1 cellular context compared by ENCODE assay signal in genomic region chr12:6828671-6829531, GRCh38.
A peak's percentile ranks its signal among the peaks of the same experiment; 100 is the strongest.
TF ChIP-seq lines count a peak whose summit lies in the region.

No MANE protein-coding gene starts in this region.

TF ChIP-seq in HepG2, 621 proteins besides CTCF, POLR2A, EP300 and RAD21 (continued from another document and continues in another):
- TF ChIP-seq ZBTB44 (CRISPR knock-in tag; IDR thresholded peaks at IDR 0.05) (no peak), DRAP1 (CRISPR knock-in tag; IDR thresholded peaks at IDR 0.05) (no peak), SP140L (CRISPR knock-in tag; IDR thresholded peaks at IDR 0.05; ENCODE audit: borderline replicate concordance) (no peak), SRSF4 (IDR thresholded peaks at IDR 0.05; ENCODE audit: low read depth, low read length, poor library complexity, severe bottlenecking) (no peak), FOSL1 (CRISPR knock-in tag; IDR thresholded peaks at IDR 0.05; ENCODE audit: borderline replicate concordance) (no peak), CENPX (CRISPR knock-in tag; IDR thresholded peaks at IDR 0.05) (no peak), NONO (IDR thresholded peaks at IDR 0.05) (no peak), NONO (CRISPR knock-in tag; conservative IDR thresholded peaks at IDR 0.05) (0 out of 2 replicates have a peak, but pooled peaks have one; percentile 32), KMT2B (CRISPR knock-in tag; IDR thresholded peaks at IDR 0.05) (0 out of 2 replicates have a peak, but pooled peaks have one; percentile 30), LCORL (IDR thresholded peaks at IDR 0.05) (no peak), LCORL (CRISPR knock-in tag; IDR thresholded peaks at IDR 0.05) (no peak; the same call in 1 of the 2 replicates), CERS6 (CRISPR knock-in tag; IDR thresholded peaks at IDR 0.05) (no peak), ZNF160 (CRISPR knock-in tag; IDR thresholded peaks at IDR 0.05) (no peak; the same call in 1 of the 2 replicates), ZNF232 (CRISPR knock-in tag; IDR thresholded peaks at IDR 0.05; ENCODE audit: borderline replicate concordance) (no peak), ZNF18 (CRISPR knock-in tag; IDR thresholded peaks at IDR 0.05; ENCODE audit: insufficient replicate concordance) (no peak), ZNF3 (CRISPR knock-in tag; IDR thresholded peaks at IDR 0.05) (no peak), ZNF317 (CRISPR knock-in tag; IDR thresholded peaks at IDR 0.05) (peak; percentile 51; the same call in 1 of the 2 replicates), CSRNP2 (CRISPR knock-in tag; conservative IDR thresholded peaks at IDR 0.05; ENCODE audit: low read depth) (no peak), HIVEP1 (CRISPR knock-in tag; IDR thresholded peaks at IDR 0.05) (peak; percentile 66), SNAI1 (CRISPR knock-in tag; IDR thresholded peaks at IDR 0.05; ENCODE audit: borderline replicate concordance) (0 out of 2 replicates have a peak, but pooled peaks have one; percentile 79), ZNF674 (CRISPR knock-in tag; IDR thresholded peaks at IDR 0.05; ENCODE audit: low read depth) (no peak), ZNF230 (CRISPR knock-in tag; IDR thresholded peaks at IDR 0.05) (no peak), ZNF546 (CRISPR knock-in tag; conservative IDR thresholded peaks at IDR 0.05) (no peak), ZNF704 (CRISPR knock-in tag; IDR thresholded peaks at IDR 0.05; ENCODE audit: borderline replicate concordance) (no peak), ZNF766 (CRISPR knock-in tag; IDR thresholded peaks at IDR 0.05; ENCODE audit: borderline replicate concordance) (no peak), ZNF784 (CRISPR knock-in tag; IDR thresholded peaks at IDR 0.05; ENCODE audit: borderline replicate concordance) (peak; percentile 71; the same call in 1 of the 2 replicates), PHF21A (CRISPR knock-in tag; IDR thresholded peaks at IDR 0.05) (0 out of 2 replicates have a peak, but pooled peaks have one; percentile 2), HMG20B (CRISPR knock-in tag; conservative IDR thresholded peaks at IDR 0.05) (no peak), ZBTB25 (CRISPR knock-in tag; IDR thresholded peaks at IDR 0.05) (no peak), YEATS4 (CRISPR knock-in tag; IDR thresholded peaks at IDR 0.05; ENCODE audit: borderline replicate concordance) (peak; percentile 78), AHR (CRISPR knock-in tag; IDR thresholded peaks at IDR 0.05) (no peak), TSC22D2 (CRISPR knock-in tag; IDR thresholded peaks at IDR 0.05; ENCODE audit: borderline replicate concordance) (no peak), THAP8 (CRISPR knock-in tag; IDR thresholded peaks at IDR 0.05; ENCODE audit: borderline replicate concordance) (no peak), KLF16 (CRISPR knock-in tag; IDR thresholded peaks at IDR 0.05) (0 out of 4 replicates have a peak, but pooled peaks of 1 of the 2 experiments have one; percentile 29), ZNF775 (CRISPR knock-in tag; IDR thresholded peaks at IDR 0.05; ENCODE audit: borderline replicate concordance) (no peak), ARNTL (CRISPR knock-in tag; IDR thresholded peaks at IDR 0.05) (no peak), ZNF598 (CRISPR knock-in tag; IDR thresholded peaks at IDR 0.05; ENCODE audit: borderline replicate concordance) (no peak), ATF1 (CRISPR knock-in tag; IDR thresholded peaks at IDR 0.05) (no peak), ZNF264 (CRISPR knock-in tag; IDR thresholded peaks at IDR 0.05) (no peak), ZFP62 (CRISPR knock-in tag; IDR thresholded peaks at IDR 0.05) (no peak), ZNF382 (CRISPR knock-in tag; IDR thresholded peaks at IDR 0.05; ENCODE audit: borderline replicate concordance) (no peak), HNRNPL (IDR thresholded peaks at IDR 0.05; ENCODE audit: low read depth, low read length) (0 out of 2 replicates have a peak, but pooled peaks have one; percentile 42), AKAP8 (CRISPR knock-in tag; IDR thresholded peaks at IDR 0.05) (no peak), TOE1 (CRISPR knock-in tag; IDR thresholded peaks at IDR 0.05) (no peak), ZNF639 (CRISPR knock-in tag; conservative IDR thresholded peaks at IDR 0.05) (peak; percentile 30; the same call in 1 of the 2 replicates), ZNF850 (CRISPR knock-in tag; conservative IDR thresholded peaks at IDR 0.05) (peak; percentile 90; the same call in 1 of the 2 replicates), ZNF678 (CRISPR knock-in tag; IDR thresholded peaks at IDR 0.05) (no peak; the same call in 1 of the 2 replicates), RNF219 (CRISPR knock-in tag; IDR thresholded peaks at IDR 0.05) (no peak), NBN (conservative IDR thresholded peaks at IDR 0.05) (no peak), CBFB (CRISPR knock-in tag; IDR thresholded peaks at IDR 0.05) (no peak), SIN3A (IDR thresholded peaks at IDR 0.05; ENCODE audit: borderline replicate concordance, low read depth, low read length) (no peak; the same call in 1 of the 2 replicates), ZNF629 (CRISPR knock-in tag; conservative IDR thresholded peaks at IDR 0.05) (no peak), RXRA (CRISPR knock-in tag; IDR thresholded peaks at IDR 0.05) (0 out of 2 replicates have a peak, but pooled peaks have one; percentile 20), MYPOP (CRISPR knock-in tag; IDR thresholded peaks at IDR 0.05) (no peak; the same call in 1 of the 2 replicates), CCDC6 (CRISPR knock-in tag; IDR thresholded peaks at IDR 0.05) (no peak), JUNB (CRISPR knock-in tag; IDR thresholded peaks at IDR 0.05; ENCODE audit: borderline replicate concordance) (no peak), ZBTB7A (CRISPR knock-in tag; IDR thresholded peaks at IDR 0.05) (no peak), HDAC2 (CRISPR knock-in tag; IDR thresholded peaks at IDR 0.05) (no peak), ZBTB3 (CRISPR knock-in tag; IDR thresholded peaks at IDR 0.05; ENCODE audit: borderline replicate concordance, low read depth) (no peak), NR3C1 (CRISPR knock-in tag; IDR thresholded peaks at IDR 0.05) (no peak)
